16 cellular contexts compared by ENCODE assay signal in the genomic region with DNA sequence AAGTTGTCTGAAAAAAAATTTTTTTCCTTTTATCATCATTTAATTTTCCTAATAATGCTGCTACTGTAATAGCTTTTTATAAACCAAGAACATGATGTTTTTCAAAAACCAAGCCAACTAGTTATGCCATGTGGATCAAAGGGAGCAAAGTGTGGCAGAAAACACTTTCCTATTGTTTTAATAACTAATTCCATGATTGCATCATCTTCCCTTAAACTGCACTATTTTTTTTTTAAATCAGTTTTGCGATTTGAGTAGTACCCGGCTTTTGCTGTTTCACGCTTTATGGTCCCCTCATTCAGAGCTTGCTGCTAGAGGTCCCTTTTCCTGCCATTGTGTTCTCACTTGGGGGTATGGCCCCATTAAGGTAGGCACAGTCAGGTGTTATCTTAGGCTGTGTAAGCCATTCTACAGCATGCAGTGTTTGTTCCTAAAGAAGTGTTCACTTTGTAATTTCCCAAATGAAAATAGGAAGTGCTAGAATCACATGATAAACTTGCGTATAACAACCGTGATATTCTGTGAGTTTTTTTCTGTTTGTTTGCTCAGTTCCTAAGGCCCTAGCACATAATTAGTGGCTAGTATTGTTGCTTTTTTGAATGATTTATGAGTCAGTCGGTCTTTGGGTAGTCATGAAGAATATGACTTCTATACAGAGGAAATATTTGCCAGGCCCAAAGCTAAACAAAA.
DNase-seq lines count a peak whose midpoint lies in the region; ATAC-seq and TF ChIP-seq lines count a peak whose summit lies in the region.
"Had no signal": no experiment of that assay in that cellular context is flagged by ENCODE, and none has a peak within 500 bp of the region (broad histone marks: within the 10 kb centered on the region; RNA-seq: fewer than 3 reads in every experiment).

No MANE protein-coding gene starts in this region.

- no peak overlapping the region for H3K27ac ChIP-seq in WERI-Rb-1
- H3K27ac ChIP-seq: hepatocyte had no signal

- H3K27ac Mint-ChIP-seq in dendritic cell treated with granulocyte-macrophage colony-stimulating factor and Interleukin-4, amounts not matched to agents 40 ng/mL and 50 ng/mL, for 4 days: peak overlapping the region; percentile 95
- H3K27ac Mint-ChIP-seq in activated T-helper 17 cell treated with anti-CD3 and anti-CD28 coated beads, Interleukin-2, amount 50 U/mL, for 72 hours: no peak overlapping the region
- H3K27ac Mint-ChIP-seq: activated CD4-positive, alpha-beta memory T cell treated with anti-CD3 and anti-CD28 coated beads, Interleukin-2, amount 10 ng/mL, durations not matched to agents 7 days and 5 days; activated T-helper 1 cell treated with anti-CD3 and anti-CD28 coated beads, Interleukin-12 subunit alpha, Interleukin-12 subunit beta, Interleukin-2, Interleukin-4 antibody, amounts not matched to agents 30 ng/mL and 10 ng/mL and 1 ng/mL, durations not matched to agents 14 hours and 24 hours and 36 hours had no signal

- intact Hi-C loops in dendritic cell treated with granulocyte-macrophage colony-stimulating factor and Interleukin-4, amounts not matched to agents 40 ng/mL and 50 ng/mL, for 4 days (cut with micrococcal nuclease): loop anchor here (10.0 kb wide), 1 partner anchor 232 kb away; the partner anchor contains the start of gene TSHZ1
- intact Hi-C loops in mucosa of descending colon (cut with DNase I, micrococcal nuclease): no loop called here

- H3K36me3 ChIP-seq in mucosa of descending colon (ENCODE audit: low read depth) (no peaks in the 10 kb centered on the region), WERI-Rb-1 (no peaks in the 10 kb centered on the region)

- H3K9me3 Mint-ChIP-seq in dendritic cell treated with granulocyte-macrophage colony-stimulating factor and Interleukin-4, amounts not matched to agents 40 ng/mL and 50 ng/mL, for 4 days: peaks cover 7% of the 10 kb centered on the region
- H3K9me3 Mint-ChIP-seq in activated T-helper 17 cell treated with anti-CD3 and anti-CD28 coated beads, Interleukin-2, amount 50 U/mL, for 72 hours: no peaks in the 10 kb centered on the region
- H3K9me3 Mint-ChIP-seq: activated CD4-positive, alpha-beta memory T cell treated with anti-CD3 and anti-CD28 coated beads, Interleukin-2, amount 10 ng/mL, durations not matched to agents 7 days and 5 days; activated T-helper 1 cell treated with anti-CD3 and anti-CD28 coated beads, Interleukin-12 subunit alpha, Interleukin-12 subunit beta, Interleukin-2, Interleukin-4 antibody, amounts not matched to agents 30 ng/mL and 10 ng/mL and 1 ng/mL, durations not matched to agents 14 hours and 24 hours and 36 hours; natural killer cell had no signal

- H3K36me3 Mint-ChIP-seq in dendritic cell treated with granulocyte-macrophage colony-stimulating factor and Interleukin-4, amounts not matched to agents 40 ng/mL and 50 ng/mL, for 4 days (ENCODE audit: low read depth): peaks cover 7% of the 10 kb centered on the region
- peaks cover 10% of the 10 kb centered on the region for H3K36me3 Mint-ChIP-seq in activated T-helper 17 cell treated with anti-CD3 and anti-CD28 coated beads, Interleukin-2, amount 50 U/mL, for 72 hours (ENCODE audit: low read depth)
- H3K36me3 Mint-ChIP-seq: natural killer cell had no signal

- no peak for TF ChIP-seq CTCF in mucosa of descending colon (IDR thresholded peaks at IDR 0.05)
- TF ChIP-seq CTCF in WERI-Rb-1 (IDR thresholded peaks at IDR 0.05; ENCODE audit: low read depth, low read length): no peak

- H3K4me1 Mint-ChIP-seq in dendritic cell treated with granulocyte-macrophage colony-stimulating factor and Interleukin-4, amounts not matched to agents 40 ng/mL and 50 ng/mL, for 4 days (ENCODE audit: low read depth): peaks cover 18% of the 10 kb centered on the region
- no peaks in the 10 kb centered on the region for H3K4me1 Mint-ChIP-seq in activated T-helper 17 cell treated with anti-CD3 and anti-CD28 coated beads, Interleukin-2, amount 50 U/mL, for 72 hours
- H3K4me1 Mint-ChIP-seq: activated CD4-positive, alpha-beta memory T cell treated with anti-CD3 and anti-CD28 coated beads, Interleukin-2, amount 10 ng/mL, durations not matched to agents 7 days and 5 days had no signal

- H3K4me1 ChIP-seq in mucosa of descending colon (ENCODE audit: low read depth): no peaks in the 10 kb centered on the region
- H3K4me1 ChIP-seq: esophagus squamous epithelium had no signal

- in situ Hi-C loops in KBM-7 (cut with MboI; ENCODE audit: low pct_unique_long_range_greater_than_20kb, low sequenced_read_pairs): no loop called here

- peak; percentile 63 for DNase-seq in DMS153 treated with DMSO at 0.1 percent for 48 hours (lab: John Stamatoyannopoulos, UW; ENCODE audit: unreplicated experiment)
- DNase-seq in NCI-H146 treated with DMSO at 0.1 percent for 48 hours (lab: John Stamatoyannopoulos, UW; ENCODE audit: unreplicated experiment): peak; percentile 99
- DNase-seq in mucosa of descending colon: no peak
- DNase-seq in WERI-Rb-1: no peak
- DNase-seq in activated effector memory CD4-positive, alpha-beta T cell treated with anti-CD3 and anti-CD28 coated beads, Interleukin-2, amount 50 U/mL, for 16 hours: no peak
- DNase-seq in KBM-7: no peak
- DNase-seq: activated CD4-positive, alpha-beta memory T cell treated with anti-CD3 and anti-CD28 coated beads, Interleukin-2, amount 10 ng/mL, durations not matched to agents 7 days and 5 days; amygdala; esophagus squamous epithelium; natural killer cell; NCI-H2171 treated with DMSO at 0.1 percent for 48 hours; stimulated activated CD4-positive, alpha-beta T cell treated with anti-CD3 and anti-CD28 coated beads, Interleukin-2, amount 100 ng/mL, for 48 hours had no signal

- H3K4me3 ChIP-seq in mucosa of descending colon (no peak overlapping the region), WERI-Rb-1 (ENCODE audit: low read depth, low read length) (no peak overlapping the region)
- H3K4me3 ChIP-seq: esophagus squamous epithelium, hepatocyte had no signal

- H3K4me3 Mint-ChIP-seq in dendritic cell treated with granulocyte-macrophage colony-stimulating factor and Interleukin-4, amounts not matched to agents 40 ng/mL and 50 ng/mL, for 4 days: peak overlapping the region; percentile 6
- no peak overlapping the region for H3K4me3 Mint-ChIP-seq in activated T-helper 17 cell treated with anti-CD3 and anti-CD28 coated beads, Interleukin-2, amount 50 U/mL, for 72 hours
- H3K4me3 Mint-ChIP-seq: activated CD4-positive, alpha-beta memory T cell treated with anti-CD3 and anti-CD28 coated beads, Interleukin-2, amount 10 ng/mL, durations not matched to agents 7 days and 5 days; activated T-helper 1 cell treated with anti-CD3 and anti-CD28 coated beads, Interleukin-12 subunit alpha, Interleukin-12 subunit beta, Interleukin-2, Interleukin-4 antibody, amounts not matched to agents 30 ng/mL and 10 ng/mL and 1 ng/mL, durations not matched to agents 14 hours and 24 hours and 36 hours; natural killer cell had no signal

- H3K27me3 Mint-ChIP-seq in dendritic cell treated with granulocyte-macrophage colony-stimulating factor and Interleukin-4, amounts not matched to agents 40 ng/mL and 50 ng/mL, for 4 days: no peaks in the 10 kb centered on the region
- no peaks in the 10 kb centered on the region for H3K27me3 Mint-ChIP-seq in activated T-helper 17 cell treated with anti-CD3 and anti-CD28 coated beads, Interleukin-2, amount 50 U/mL, for 72 hours
- H3K27me3 Mint-ChIP-seq: activated CD4-positive, alpha-beta memory T cell treated with anti-CD3 and anti-CD28 coated beads, Interleukin-2, amount 10 ng/mL, durations not matched to agents 7 days and 5 days had no signal

- ATAC-seq in mucosa of descending colon: peak; percentile 17
- ATAC-seq in activated T-helper 17 cell treated with anti-CD3 and anti-CD28 coated beads, Interleukin-2, amount 50 U/mL, for 72 hours (replicated peaks): no peak
- ATAC-seq: natural killer cell had no signal

- H3K9me3 ChIP-seq in mucosa of descending colon: no peaks in the 10 kb centered on the region
- no peaks in the 10 kb centered on the region for H3K9me3 ChIP-seq in WERI-Rb-1 (ENCODE audit: severe bottlenecking)
- H3K9me3 ChIP-seq: esophagus squamous epithelium had no signal

- no peaks in the 10 kb centered on the region for H3K27me3 ChIP-seq in WERI-Rb-1 (ENCODE audit: insufficient read depth, low read depth, severe bottlenecking)
- H3K27me3 ChIP-seq: esophagus squamous epithelium, hepatocyte had no signal

Comparison
In these comparisons a context has a peak if more than half of its experiments do, and no peak if none do; other contexts are left out.
1. DNase-seq: peak in DMS153 treated with DMSO at 0.1 percent for 48 hours (single experiment) and NCI-H146 treated with DMSO at 0.1 percent for 48 hours (single experiment); none in mucosa of descending colon (0 of 3), WERI-Rb-1 (single experiment), activated effector memory CD4-positive, alpha-beta T cell treated with anti-CD3 and anti-CD28 coated beads, Interleukin-2, amount 50 U/mL, for 16 hours (single experiment) and KBM-7 (single experiment).